1 cellular context compared by ENCODE assay signal in the genomic region with DNA sequence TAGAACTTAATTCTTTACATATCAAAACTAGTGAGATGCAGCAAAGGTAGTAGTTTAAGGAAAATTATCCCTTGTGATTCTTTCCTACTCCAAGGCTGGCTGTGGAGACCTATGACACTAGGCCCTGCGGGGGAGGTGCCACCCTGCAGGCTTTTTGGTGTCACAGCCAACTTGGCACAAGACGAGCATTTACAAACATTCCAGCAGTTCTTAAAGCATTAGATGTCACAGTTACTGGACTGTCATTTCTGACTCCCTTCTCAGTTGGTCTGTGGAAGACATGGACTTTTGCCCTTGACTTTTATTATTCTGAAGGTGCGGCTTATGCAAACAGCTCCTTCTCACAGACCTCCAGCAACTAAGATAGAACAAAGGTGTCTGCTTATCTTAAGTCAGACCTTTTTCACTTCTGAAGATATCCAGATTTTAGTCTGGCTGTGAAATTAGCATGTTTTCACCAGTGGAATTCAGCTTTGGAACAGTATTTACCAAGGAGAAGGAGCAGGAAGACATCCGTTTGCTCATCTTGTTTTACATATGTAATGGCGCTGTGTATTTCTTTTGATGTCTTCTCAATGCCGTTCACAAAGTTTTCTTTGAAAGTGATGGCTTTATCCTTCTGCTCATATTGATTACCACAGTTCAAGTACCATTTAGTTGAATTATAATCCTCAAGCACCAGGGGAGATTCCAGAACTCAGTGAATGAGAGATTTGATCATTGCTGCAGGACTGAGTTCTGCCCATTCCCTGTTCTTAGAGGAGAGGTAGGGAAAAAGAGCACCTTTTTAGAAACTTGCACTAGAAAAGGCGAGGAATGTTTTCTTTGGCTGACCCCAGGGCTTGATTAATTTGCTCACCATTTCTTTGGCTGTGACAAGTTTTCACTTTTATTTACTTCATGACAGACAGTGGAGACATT.
A peak's percentile ranks its signal among the peaks of the same experiment; 100 is the strongest.
TF ChIP-seq lines count a peak whose summit lies in the region.

No MANE protein-coding gene starts in this region.

TF ChIP-seq in Ishikawa, 13 proteins besides CTCF, POLR2A, EP300 and RAD21 (continued from another document):
- TF ChIP-seq REST (IDR thresholded peaks at IDR 0.05; ENCODE audit: low read depth) (no peak), FOXM1 (IDR thresholded peaks at IDR 0.05; ENCODE audit: borderline replicate concordance, low read depth) (no peak), EGR1 (IDR thresholded peaks at IDR 0.05) (peak; percentile 74), TCF12 (IDR thresholded peaks at IDR 0.05; ENCODE audit: low read depth) (0 out of 2 replicates have a peak, but pooled peaks have one; percentile 40), MAX (IDR thresholded peaks at IDR 0.05) (no peak; the same call in 1 of the 2 replicates), CEBPB (IDR thresholded peaks at IDR 0.05) (no peak), TEAD4 (IDR thresholded peaks at IDR 0.05) (peak; percentile 95), ZBTB7A (IDR thresholded peaks at IDR 0.05; ENCODE audit: low read depth) (no peak)
TF ChIP-seq in Ishikawa: peak in this region for 5.
